1 cellular context compared by ENCODE assay signal in genomic region chr1:169461390-169462001, GRCh38.
TF ChIP-seq lines count a peak whose summit lies in the region.

No MANE protein-coding gene starts in this region.

TF ChIP-seq in K562, 482 proteins besides CTCF, POLR2A, EP300 and RAD21:
- TF ChIP-seq ZNF695 (CRISPR knock-in tag; IDR thresholded peaks at IDR 0.05) (no peak), ZSCAN29 (IDR thresholded peaks at IDR 0.05) (no peak), HNRNPLL (IDR thresholded peaks at IDR 0.05; ENCODE audit: low read depth, low read length, poor library complexity, severe bottlenecking) (no peak), SUPT5H (IDR thresholded peaks at IDR 0.05) (0 out of 2 replicates have a peak, but pooled peaks have one; percentile 40), CSDE1 (IDR thresholded peaks at IDR 0.05) (no peak), TCF7L2 (IDR thresholded peaks at IDR 0.05; ENCODE audit: low read depth, low read length) (no peak), HCFC1 (IDR thresholded peaks at IDR 0.05; ENCODE audit: low read depth, low read length) (no peak), RFX7 (CRISPR knock-in tag; IDR thresholded peaks at IDR 0.05) (no peak)
